In genomic region chr4:1973218-1973617, GRCh38 we compare ENCODE assay signal across 21 cellular contexts.
"Had no signal": no experiment of that assay in that cellular context is flagged by ENCODE, and none has a peak within 500 bp of the region (broad histone marks: within the 10 kb centered on the region; RNA-seq: fewer than 3 reads in every experiment).

No MANE protein-coding gene starts in this region.

- H3K9me3 ChIP-seq: esophagus squamous epithelium, left ventricle myocardium inferior, suprapubic skin, tibial artery had no signal

- H3K4me3 ChIP-seq: esophagus squamous epithelium, left ventricle myocardium inferior, neural progenitor cell, smooth muscle cell, suprapubic skin, tibial artery had no signal

- H2AFZ ChIP-seq: neural progenitor cell had no signal

- H3K4me1 ChIP-seq: esophagus squamous epithelium, left ventricle myocardium inferior, neural progenitor cell, suprapubic skin, tibial artery had no signal

- DNase-seq: activated CD4-positive, alpha-beta T cell treated with anti-CD3 and anti-CD28 coated beads for 4 hours; activated CD4-positive, alpha-beta T cell treated with anti-CD3 and anti-CD28 coated beads, Interleukin-2, amount 50 U/mL, for 4 hours; activated CD4-positive, CD25-positive, alpha-beta regulatory T cell; activated gamma-delta T cell; activated naive CD8-positive, alpha-beta T cell treated with anti-CD3 and anti-CD28 coated beads, Interleukin-2, amount 50 U/mL, for 24 hours; activated T-cell treated with anti-CD3 and anti-CD28 coated beads, Interleukin-2, amount 50 U/mL, for 1 hour; amygdala; dermis blood vessel endothelial cell; effector CD4-positive, alpha-beta T cell; esophagus squamous epithelium; foreskin melanocyte; islet precursor cell; left ventricle myocardium inferior; naive B cell; stimulated activated CD4-positive, alpha-beta T cell treated with anti-CD3 and anti-CD28 coated beads, Interleukin-15, amount 100 ng/mL, for 24 hours; stimulated activated CD4-positive, alpha-beta T cell treated with anti-CD3 and anti-CD28 coated beads, Interleukin-2, amount 100 ng/mL, for 24 hours; stimulated activated naive CD4-positive, alpha-beta T cell had no signal

- H3K4me2 ChIP-seq: neural progenitor cell, smooth muscle cell had no signal

- H3K36me3 ChIP-seq: neural progenitor cell had no signal

- H3K9ac ChIP-seq: neural progenitor cell had no signal

- ATAC-seq: activated naive CD8-positive, alpha-beta T cell treated with anti-CD3 and anti-CD28 coated beads, Interleukin-2, amount 50 U/mL, for 24 hours had no signal

- H3K27me3 ChIP-seq: esophagus squamous epithelium, neural progenitor cell, suprapubic skin, tibial artery had no signal

- H3K27ac ChIP-seq: esophagus squamous epithelium, left ventricle myocardium inferior, neural progenitor cell, suprapubic skin, tibial artery had no signal
